In the genomic region with DNA sequence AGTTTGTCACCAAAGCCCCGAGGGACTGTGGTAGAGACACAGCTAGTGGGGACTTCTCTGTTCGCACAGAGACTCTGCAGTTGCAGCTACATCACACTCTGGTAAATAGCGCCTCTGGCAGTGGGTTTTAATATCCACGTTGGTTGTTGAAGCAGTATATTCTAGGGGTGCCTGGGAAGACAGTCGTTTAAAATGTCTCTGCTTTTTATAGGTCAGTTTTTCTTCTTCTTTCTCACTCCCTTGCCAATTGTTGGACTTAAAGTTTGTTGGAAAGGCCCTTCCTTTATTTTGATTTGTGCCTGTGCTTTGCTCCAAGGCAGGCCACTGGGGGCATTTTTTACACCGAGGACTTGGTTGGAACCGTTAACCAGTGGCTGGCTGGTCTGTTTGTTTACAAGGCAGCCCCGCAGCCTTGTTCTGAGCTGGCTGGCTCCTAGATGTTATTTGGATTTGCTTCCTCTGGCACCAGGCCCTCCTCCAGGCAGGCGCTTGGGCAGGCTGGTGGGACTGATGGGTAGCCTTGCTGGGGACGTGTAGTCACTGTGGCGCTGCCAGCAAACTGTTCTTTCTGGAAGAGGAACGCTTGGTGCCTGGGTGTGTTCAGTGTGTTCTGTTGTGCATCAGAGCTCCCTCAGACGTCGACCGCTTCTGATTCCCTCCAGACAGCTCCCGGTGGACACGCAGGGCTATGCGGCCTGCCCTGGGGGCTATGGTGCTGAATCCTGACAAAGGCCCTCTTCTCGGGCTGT, we compare ENCODE assay signal across 8 cellular contexts.
A peak's percentile ranks its signal among the peaks of the same experiment; 100 is the strongest.
DNase-seq lines count a peak whose midpoint lies in the region; ATAC-seq and TF ChIP-seq lines count a peak whose summit lies in the region.

No MANE protein-coding gene starts in this region.

- H3K27me3 ChIP-seq in CD4-positive, CD25-positive, alpha-beta regulatory T cell (ENCODE audit: control insufficient read depth, insufficient read depth, low read length) = no peaks in the 10 kb centered on the region

- H3K27me3 Mint-ChIP-seq in CD4-positive, CD25-positive, alpha-beta regulatory T cell = no peaks in the 10 kb centered on the region
- no peaks in the 10 kb centered on the region for H3K27me3 Mint-ChIP-seq in naive thymus-derived CD8-positive, alpha-beta T cell
- no peaks in the 10 kb centered on the region for H3K27me3 Mint-ChIP-seq in mesothelial cell of epicardium (ENCODE audit: low read depth)

- peaks cover 36% of the 10 kb centered on the region for H3K36me3 Mint-ChIP-seq in CD4-positive, CD25-positive, alpha-beta regulatory T cell
- peaks cover 5 to 21% (median 14%) of the 10 kb centered on the region in 3 donors for H3K36me3 Mint-ChIP-seq in naive thymus-derived CD8-positive, alpha-beta T cell
- H3K36me3 Mint-ChIP-seq in mesothelial cell of epicardium = peaks cover 12% of the 10 kb centered on the region

- peaks cover 6 to 28% (median 16%) of the 10 kb centered on the region in 4 donors for H3K4me1 Mint-ChIP-seq in CD4-positive, CD25-positive, alpha-beta regulatory T cell
- H3K4me1 Mint-ChIP-seq in naive thymus-derived CD8-positive, alpha-beta T cell = peaks cover 34 to 79% (median 58%) of the 10 kb centered on the region in 4 donors
- H3K4me1 Mint-ChIP-seq in mesothelial cell of epicardium = peaks cover 7% of the 10 kb centered on the region

- POLR2A ChIA-PET in naive thymus-derived CD8-positive, alpha-beta T cell (lab: Charles Lee) = interaction anchor here (0.6 to 2.2 kb wide), 9 partner anchors 10 to 75 kb away, joined by 3 to 7 read pairs (median 3); no protein-coding TSS in a partner anchor

- no peaks in the 10 kb centered on the region for H3K9me3 ChIP-seq in CD4-positive, CD25-positive, alpha-beta regulatory T cell (ENCODE audit: control insufficient read depth in 2 of 2, low read length in 2 of 2)

- no peak for ATAC-seq in CD4-positive, CD25-positive, alpha-beta regulatory T cell (ENCODE audit: low read depth in 2 of 2)
- peak; percentile 63 to 85 for ATAC-seq in naive thymus-derived CD8-positive, alpha-beta T cell
- ATAC-seq in HG03565 (IDR thresholded peaks at IDR 0.05; ENCODE audit: unreplicated experiment) (no peak), GM21528 (IDR thresholded peaks at IDR 0.05; ENCODE audit: low FRiP score, unreplicated experiment) (no peak), HG03045 (IDR thresholded peaks at IDR 0.05; ENCODE audit: unreplicated experiment) (no peak)

- no peak for DNase-seq in CD4-positive, CD25-positive, alpha-beta regulatory T cell
- peak; percentile 27 for DNase-seq in NAMALWA (ENCODE audit: low spot score)
- DNase-seq in cerebellar cortex (ENCODE audit: low spot score) = peak; percentile 98
- DNase-seq in naive thymus-derived CD8-positive, alpha-beta T cell = peak in 3 of 10 donors; percentile 35 to 56 (median 53)
- DNase-seq in mesothelial cell of epicardium (ENCODE audit: low spot score in 2 of 2, unreplicated experiment in 2 of 2) = no peak

- no peak for TF ChIP-seq CTCF in mesothelial cell of epicardium (IDR thresholded peaks at IDR 0.05; ENCODE audit: unreplicated experiment)

- no peaks in the 10 kb centered on the region for H3K9me3 Mint-ChIP-seq in CD4-positive, CD25-positive, alpha-beta regulatory T cell
- no peaks in the 10 kb centered on the region for H3K9me3 Mint-ChIP-seq in naive thymus-derived CD8-positive, alpha-beta T cell
- no peaks in the 10 kb centered on the region for H3K9me3 Mint-ChIP-seq in mesothelial cell of epicardium

- H3K27ac Mint-ChIP-seq in CD4-positive, CD25-positive, alpha-beta regulatory T cell = peak overlapping the region in 2 of 3 donors; percentile 5 to 51
- peak overlapping the region; percentile 62 to 99 (median 92) for H3K27ac Mint-ChIP-seq in naive thymus-derived CD8-positive, alpha-beta T cell
- H3K27ac Mint-ChIP-seq in mesothelial cell of epicardium = no peak overlapping the region

- H3K27ac ChIP-seq in CD4-positive, CD25-positive, alpha-beta regulatory T cell (ENCODE audit: insufficient read depth, low read length, poor library complexity, severe bottlenecking) = no peak overlapping the region

- H3K4me3 Mint-ChIP-seq in CD4-positive, CD25-positive, alpha-beta regulatory T cell = no peak overlapping the region
- H3K4me3 Mint-ChIP-seq in naive thymus-derived CD8-positive, alpha-beta T cell = peak overlapping the region in 9 of 10 donors; percentile 16 to 87 (median 71)
- H3K4me3 Mint-ChIP-seq in mesothelial cell of epicardium = no peak overlapping the region

- H3K4me3 ChIP-seq in CD4-positive, CD25-positive, alpha-beta regulatory T cell (ENCODE audit: low read depth, low read length) = no peak overlapping the region

- H3K36me3 ChIP-seq in CD4-positive, CD25-positive, alpha-beta regulatory T cell (ENCODE audit: control insufficient read depth, insufficient read depth, low read length) = no peaks in the 10 kb centered on the region

- H3K4me1 ChIP-seq in CD4-positive, CD25-positive, alpha-beta regulatory T cell (ENCODE audit: control insufficient read depth, insufficient read depth, low read length, poor library complexity, severe bottlenecking) = no peaks in the 10 kb centered on the region

Comparison
In these comparisons a context has a peak if more than half of its experiments do, and no peak if none do; other contexts are left out.
1. ATAC-seq: peak in naive thymus-derived CD8-positive, alpha-beta T cell (2 of 2); none in CD4-positive, CD25-positive, alpha-beta regulatory T cell (0 of 2), HG03565 (single experiment), GM21528 (single experiment) and HG03045 (single experiment).
2. DNase-seq: peak in NAMALWA (single experiment) and cerebellar cortex (single experiment); none in CD4-positive, CD25-positive, alpha-beta regulatory T cell (0 of 3) and mesothelial cell of epicardium (0 of 2).
3. H3K4me3 Mint-ChIP-seq: peak in naive thymus-derived CD8-positive, alpha-beta T cell (9 of 10); none in CD4-positive, CD25-positive, alpha-beta regulatory T cell (0 of 4) and mesothelial cell of epicardium (single experiment).